30 cellular contexts compared by ENCODE assay signal in genomic region chr5:98794001-98794400, GRCh38.
"Had no signal": no experiment of that assay in that cellular context is flagged by ENCODE, and none has a peak within 500 bp of the region (broad histone marks: within the 10 kb centered on the region; RNA-seq: fewer than 3 reads in every experiment).

No MANE protein-coding gene starts in this region.

- FAIRE-seq: bronchial epithelial cell had no signal

- H3K9me3 ChIP-seq: ascending aorta, body of pancreas, SJCRH30, SK-N-SH had no signal

- H3K27me3 ChIP-seq: ascending aorta, body of pancreas, SJCRH30 had no signal

- DNase-seq: activated B cell treated with CpG ODN at 0.5 μM for 24 hours; activated CD4-positive, alpha-beta T cell treated with anti-CD3 and anti-CD28 coated beads for 1 hour; activated CD4-positive, alpha-beta T cell treated with anti-CD3 and anti-CD28 coated beads, Interleukin-2, amount 10 ng/mL, durations not matched to agents 24 days and 14 days; activated CD4-positive, alpha-beta T cell treated with anti-CD3 and anti-CD28 coated beads, Interleukin-2, amount 50 U/mL, for 48 hours; activated CD8-positive, alpha-beta memory T cell treated with anti-CD3 and anti-CD28 coated beads, Interleukin-2, amount 10 ng/mL, durations not matched to agents 7 days and 5 days; activated effector memory CD4-positive, alpha-beta T cell treated with Interleukin-2 at 50 U/mL for 16 hours; activated naive CD4-positive, alpha-beta T cell treated with Interleukin-2 at 50 U/mL for 16 hours; activated naive CD8-positive, alpha-beta T cell treated with anti-CD3 and anti-CD28 coated beads, Interleukin-2, amount 50 U/mL, for 24 hours; activated T-cell treated with anti-CD3 and anti-CD28 coated beads, Interleukin-2, amount 50 U/mL, for 24 hours; amniotic stem cell; body of pancreas; central memory CD4-positive, alpha-beta T cell; Kasumi-1; KBM-7; NCI-H1436 treated with DMSO at 0.1 percent for 48 hours; NCI-H187; NCI-H2081; NCI-H2171; NCI-H2227 treated with DMSO at 0.1 percent for 48 hours; NCI-H446 treated with DMSO at 0.1 percent for 48 hours; NCI-H524 treated with DMSO at 0.1 percent for 48 hours; NCI-H774; Right ventricle myocardium superior; SJCRH30; SK-N-SH; T-helper 9 cell had no signal

- H3K4me2 ChIP-seq: SK-N-SH had no signal

- H3K27ac ChIP-seq: ascending aorta, body of pancreas, RWPE1, SJCRH30 had no signal

- H3K9ac ChIP-seq: SK-N-SH had no signal

- H3K4me1 ChIP-seq: ascending aorta, SJCRH30 had no signal

- ATAC-seq: activated CD8-positive, alpha-beta memory T cell treated with anti-CD3 and anti-CD28 coated beads, Interleukin-2, amount 10 ng/mL, durations not matched to agents 7 days and 5 days; activated naive CD4-positive, alpha-beta T cell treated with anti-CD3 and anti-CD28 coated beads, Interleukin-2, amount 50 U/mL, for 72 hours; activated naive CD8-positive, alpha-beta T cell treated with anti-CD3 and anti-CD28 coated beads, Interleukin-2, amount 50 U/mL, for 24 hours; body of pancreas had no signal

- H3K4me3 ChIP-seq: ascending aorta, body of pancreas, SJCRH30 had no signal
